1 cellular context compared by ENCODE assay signal in the genomic region with DNA sequence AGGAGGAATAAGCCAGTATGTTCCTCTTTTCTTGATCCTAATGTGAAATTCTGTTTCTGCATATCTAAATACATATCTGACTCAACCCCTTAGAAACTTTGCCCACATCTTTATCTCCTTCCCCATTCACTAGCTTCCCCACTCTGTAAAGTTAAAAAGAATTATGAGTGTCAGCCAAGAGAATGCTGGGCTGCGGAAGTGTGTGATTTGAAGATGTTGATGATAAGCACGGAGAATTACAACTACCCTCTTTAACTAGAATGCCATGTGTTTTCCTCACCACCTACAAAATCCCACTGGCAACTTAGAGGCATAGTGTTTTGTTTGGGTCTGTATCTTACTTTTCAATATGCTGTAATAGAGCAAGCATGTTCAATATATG.
TF ChIP-seq lines count a peak whose summit lies in the region.

No MANE protein-coding gene starts in this region.

TF ChIP-seq in K562, 482 proteins besides CTCF, POLR2A, EP300 and RAD21 (continued from another document):
- TF ChIP-seq, protein P1, sequence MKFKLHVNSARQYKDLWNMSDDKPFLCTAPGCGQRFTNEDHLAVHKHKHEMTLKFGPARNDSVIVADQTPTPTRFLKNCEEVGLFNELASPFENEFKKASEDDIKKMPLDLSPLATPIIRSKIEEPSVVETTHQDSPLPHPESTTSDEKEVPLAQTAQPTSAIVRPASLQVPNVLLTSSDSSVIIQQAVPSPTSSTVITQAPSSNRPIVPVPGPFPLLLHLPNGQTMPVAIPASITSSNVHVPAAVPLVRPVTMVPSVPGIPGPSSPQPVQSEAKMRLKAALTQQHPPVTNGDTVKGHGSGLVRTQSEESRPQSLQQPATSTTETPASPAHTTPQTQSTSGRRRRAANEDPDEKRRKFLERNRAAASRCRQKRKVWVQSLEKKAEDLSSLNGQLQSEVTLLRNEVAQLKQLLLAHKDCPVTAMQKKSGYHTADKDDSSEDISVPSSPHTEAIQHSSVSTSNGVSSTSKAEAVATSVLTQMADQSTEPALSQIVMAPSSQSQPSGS (CRISPR knock-in tag; IDR thresholded peaks at IDR 0.05) = no peak
- no peak for TF ChIP-seq ZNF134 (CRISPR knock-in tag; conservative IDR thresholded peaks at IDR 0.05)
- TF ChIP-seq XRCC5 (IDR thresholded peaks at IDR 0.05; ENCODE audit: low read depth, low read length) = no peak
- no peak for TF ChIP-seq CAMTA2 (CRISPR knock-in tag; conservative IDR thresholded peaks at IDR 0.05)
- peak; percentile 86 for TF ChIP-seq KLF16 (IDR thresholded peaks at IDR 0.05)
- TF ChIP-seq ZNF224 (CRISPR knock-in tag; IDR thresholded peaks at IDR 0.05) = no peak
- TF ChIP-seq NR0B1 (IDR thresholded peaks at IDR 0.05; ENCODE audit: partially characterized antibody) = no peak
- TF ChIP-seq ZFP91 (CRISPR knock-in tag; IDR thresholded peaks at IDR 0.05) = no peak
- no peak for TF ChIP-seq SRF (CRISPR knock-in tag; IDR thresholded peaks at IDR 0.05)
- TF ChIP-seq, protein P2, sequence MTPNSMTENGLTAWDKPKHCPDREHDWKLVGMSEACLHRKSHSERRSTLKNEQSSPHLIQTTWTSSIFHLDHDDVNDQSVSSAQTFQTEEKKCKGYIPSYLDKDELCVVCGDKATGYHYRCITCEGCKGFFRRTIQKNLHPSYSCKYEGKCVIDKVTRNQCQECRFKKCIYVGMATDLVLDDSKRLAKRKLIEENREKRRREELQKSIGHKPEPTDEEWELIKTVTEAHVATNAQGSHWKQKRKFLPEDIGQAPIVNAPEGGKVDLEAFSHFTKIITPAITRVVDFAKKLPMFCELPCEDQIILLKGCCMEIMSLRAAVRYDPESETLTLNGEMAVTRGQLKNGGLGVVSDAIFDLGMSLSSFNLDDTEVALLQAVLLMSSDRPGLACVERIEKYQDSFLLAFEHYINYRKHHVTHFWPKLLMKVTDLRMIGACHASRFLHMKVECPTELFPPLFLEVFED (CRISPR knock-in tag; conservative IDR thresholded peaks at IDR 0.05) = 0 out of 2 replicates have a peak, but pooled peaks have one; percentile 35
